In the genomic region with DNA sequence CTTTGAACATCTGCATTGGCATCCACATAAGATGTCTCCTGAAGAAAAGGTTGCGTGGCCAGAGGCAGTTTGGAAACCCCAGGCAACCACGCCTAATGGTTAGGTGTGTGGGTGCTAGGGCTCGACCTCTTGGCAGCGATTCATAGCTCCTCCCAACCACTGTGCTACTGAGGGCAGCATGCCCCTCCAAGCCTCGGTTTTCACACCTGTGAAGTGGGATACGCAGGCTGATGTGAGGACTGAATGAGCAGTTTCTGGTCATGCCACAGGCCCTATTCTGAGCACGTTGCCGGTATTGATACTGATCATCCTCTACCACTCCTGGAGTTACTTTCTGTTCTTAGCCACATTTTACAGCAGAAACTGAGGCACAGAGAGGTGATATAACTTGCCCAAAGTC, we compare ENCODE assay signal across 1 cellular context.
TF ChIP-seq lines count a peak whose summit lies in the region.

No MANE protein-coding gene starts in this region.

TF ChIP-seq in liver, 16 proteins besides CTCF, POLR2A, EP300 and RAD21 (continued from another document):
- TF ChIP-seq, protein P1, sequence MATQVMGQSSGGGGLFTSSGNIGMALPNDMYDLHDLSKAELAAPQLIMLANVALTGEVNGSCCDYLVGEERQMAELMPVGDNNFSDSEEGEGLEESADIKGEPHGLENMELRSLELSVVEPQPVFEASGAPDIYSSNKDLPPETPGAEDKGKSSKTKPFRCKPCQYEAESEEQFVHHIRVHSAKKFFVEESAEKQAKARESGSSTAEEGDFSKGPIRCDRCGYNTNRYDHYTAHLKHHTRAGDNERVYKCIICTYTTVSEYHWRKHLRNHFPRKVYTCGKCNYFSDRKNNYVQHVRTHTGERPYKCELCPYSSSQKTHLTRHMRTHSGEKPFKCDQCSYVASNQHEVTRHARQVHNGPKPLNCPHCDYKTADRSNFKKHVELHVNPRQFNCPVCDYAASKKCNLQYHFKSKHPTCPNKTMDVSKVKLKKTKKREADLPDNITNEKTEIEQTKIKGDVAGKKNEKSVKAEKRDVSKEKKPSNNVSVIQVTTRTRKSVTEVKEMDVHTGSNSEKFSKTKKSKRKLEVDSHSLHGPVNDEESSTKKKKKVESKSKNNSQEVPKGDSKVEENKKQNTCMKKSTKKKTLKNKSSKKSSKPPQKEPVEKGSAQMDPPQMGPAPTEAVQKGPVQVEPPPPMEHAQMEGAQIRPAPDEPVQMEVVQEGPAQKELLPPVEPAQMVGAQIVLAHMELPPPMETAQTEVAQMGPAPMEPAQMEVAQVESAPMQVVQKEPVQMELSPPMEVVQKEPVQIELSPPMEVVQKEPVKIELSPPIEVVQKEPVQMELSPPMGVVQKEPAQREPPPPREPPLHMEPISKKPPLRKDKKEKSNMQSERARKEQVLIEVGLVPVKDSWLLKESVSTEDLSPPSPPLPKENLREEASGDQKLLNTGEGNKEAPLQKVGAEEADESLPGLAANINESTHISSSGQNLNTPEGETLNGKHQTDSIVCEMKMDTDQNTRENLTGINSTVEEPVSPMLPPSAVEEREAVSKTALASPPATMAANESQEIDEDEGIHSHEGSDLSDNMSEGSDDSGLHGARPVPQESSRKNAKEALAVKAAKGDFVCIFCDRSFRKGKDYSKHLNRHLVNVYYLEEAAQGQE (IDR thresholded peaks at IDR 0.05) = no peak
- TF ChIP-seq, protein P2, sequence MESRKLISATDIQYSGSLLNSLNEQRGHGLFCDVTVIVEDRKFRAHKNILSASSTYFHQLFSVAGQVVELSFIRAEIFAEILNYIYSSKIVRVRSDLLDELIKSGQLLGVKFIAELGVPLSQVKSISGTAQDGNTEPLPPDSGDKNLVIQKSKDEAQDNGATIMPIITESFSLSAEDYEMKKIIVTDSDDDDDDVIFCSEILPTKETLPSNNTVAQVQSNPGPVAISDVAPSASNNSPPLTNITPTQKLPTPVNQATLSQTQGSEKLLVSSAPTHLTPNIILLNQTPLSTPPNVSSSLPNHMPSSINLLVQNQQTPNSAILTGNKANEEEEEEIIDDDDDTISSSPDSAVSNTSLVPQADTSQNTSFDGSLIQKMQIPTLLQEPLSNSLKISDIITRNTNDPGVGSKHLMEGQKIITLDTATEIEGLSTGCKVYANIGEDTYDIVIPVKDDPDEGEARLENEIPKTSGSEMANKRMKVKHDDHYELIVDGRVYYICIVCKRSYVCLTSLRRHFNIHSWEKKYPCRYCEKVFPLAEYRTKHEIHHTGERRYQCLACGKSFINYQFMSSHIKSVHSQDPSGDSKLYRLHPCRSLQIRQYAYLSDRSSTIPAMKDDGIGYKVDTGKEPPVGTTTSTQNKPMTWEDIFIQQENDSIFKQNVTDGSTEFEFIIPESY (IDR thresholded peaks at IDR 0.05) = no peak
- no peak for TF ChIP-seq SP1 (IDR thresholded peaks at IDR 0.05)
